1 cellular context compared by ENCODE assay signal in genomic region chr9:37994639-37995347, GRCh38.
A peak's percentile ranks its signal among the peaks of the same experiment; 100 is the strongest.
TF ChIP-seq lines count a peak whose summit lies in the region.

No MANE protein-coding gene starts in this region.

TF ChIP-seq in K562, 482 proteins besides CTCF, POLR2A, EP300 and RAD21 (continued from another document and continues in another):
- TF ChIP-seq ZBTB33 (CRISPR knock-in tag; IDR thresholded peaks at IDR 0.05) (peak; percentile 87), GTF2A2 (tag; IDR thresholded peaks at IDR 0.05) (no peak), ILK (tag; IDR thresholded peaks at IDR 0.05; ENCODE audit: borderline replicate concordance, low read depth) (no peak), KLF16 (IDR thresholded peaks at IDR 0.05) (no peak), MLX (CRISPR knock-in tag; conservative IDR thresholded peaks at IDR 0.05) (no peak), NUFIP1 (IDR thresholded peaks at IDR 0.05; ENCODE audit: partially characterized antibody) (no peak), JUND (IDR thresholded peaks at IDR 0.05; ENCODE audit: borderline replicate concordance, low read depth, low read length) (peak; percentile 43; the same call in 1 of the 2 replicates), JUND (tag; IDR thresholded peaks at IDR 0.05; ENCODE audit: borderline replicate concordance, low read depth, low read length) (0 out of 3 replicates have a peak, but pooled peaks have one; percentile 27), HNRNPLL (IDR thresholded peaks at IDR 0.05; ENCODE audit: low read depth, low read length, poor library complexity, severe bottlenecking) (no peak), CTCFL (IDR thresholded peaks at IDR 0.05; ENCODE audit: borderline replicate concordance, insufficient read depth, low read depth, low read length, poor library complexity, severe bottlenecking) (no peak), NFIC (IDR thresholded peaks at IDR 0.05) (0 out of 2 replicates have a peak, but pooled peaks have one; percentile 42), CLOCK (CRISPR knock-in tag; IDR thresholded peaks at IDR 0.05; ENCODE audit: borderline replicate concordance) (no peak), FOSL1 (tag; conservative IDR thresholded peaks at IDR 0.05) (peak; percentile 78), MEIS2 (IDR thresholded peaks at IDR 0.05; ENCODE audit: partially characterized antibody) (peak; percentile 14), ELF4 (CRISPR knock-in tag; IDR thresholded peaks at IDR 0.05) (no peak), ZNF589 (CRISPR knock-in tag; IDR thresholded peaks at IDR 0.05; ENCODE audit: low read depth) (no peak), NBN (IDR thresholded peaks at IDR 0.05; ENCODE audit: low read depth) (no peak), RBM17 (IDR thresholded peaks at IDR 0.05; ENCODE audit: borderline replicate concordance, low read depth, low read length) (no peak), MTA3 (IDR thresholded peaks at IDR 0.05; ENCODE audit: borderline replicate concordance) (no peak), PML (IDR thresholded peaks at IDR 0.05; ENCODE audit: low read length) (no peak), BHLHE40 (IDR thresholded peaks at IDR 0.05; ENCODE audit: low read length) (peak; percentile 71), ZC3H11A (IDR thresholded peaks at IDR 0.05; ENCODE audit: low read depth, low read length) (no peak), ZNF408 (CRISPR knock-in tag; IDR thresholded peaks at IDR 0.05; ENCODE audit: low read depth) (no peak), ZBTB12 (CRISPR knock-in tag; IDR thresholded peaks at IDR 0.05) (no peak), CCAR2 (IDR thresholded peaks at IDR 0.05; ENCODE audit: low read depth, low read length) (no peak), ZEB2 (IDR thresholded peaks at IDR 0.05) (no peak), RBM39 (optimal IDR thresholded peaks at IDR 0.05; ENCODE audit: low read depth, low read length) (no peak), PHF8 (IDR thresholded peaks at IDR 0.05; ENCODE audit: borderline replicate concordance, low read length) (no peak), ZNF175 (CRISPR knock-in tag; IDR thresholded peaks at IDR 0.05; ENCODE audit: low read depth) (no peak), PBX2 (CRISPR knock-in tag; IDR thresholded peaks at IDR 0.05; ENCODE audit: low read depth) (no peak), PBX2 (tag; conservative IDR thresholded peaks at IDR 0.05; ENCODE audit: low read depth) (peak; percentile 27; the same call in 1 of the 2 replicates), ZFX (CRISPR knock-in tag; IDR thresholded peaks at IDR 0.05) (no peak), ZNF444 (CRISPR knock-in tag; IDR thresholded peaks at IDR 0.05) (no peak), SMAD1 (IDR thresholded peaks at IDR 0.05; ENCODE audit: low read depth, low read length, partially characterized antibody) (no peak), FOXO4 (CRISPR knock-in tag; IDR thresholded peaks at IDR 0.05) (no peak), ZNF41 (CRISPR knock-in tag; conservative IDR thresholded peaks at IDR 0.05) (no peak), ATF3 (IDR thresholded peaks at IDR 0.05) (peak; percentile 59), ATF3 (CRISPR knock-in tag; conservative IDR thresholded peaks at IDR 0.05) (no peak), ZNF212 (CRISPR knock-in tag; IDR thresholded peaks at IDR 0.05) (no peak), HINFP (tag; conservative IDR thresholded peaks at IDR 0.05; ENCODE audit: low read depth) (no peak), SREBF2 (CRISPR knock-in tag; IDR thresholded peaks at IDR 0.05) (no peak), ZNF384 (IDR thresholded peaks at IDR 0.05; ENCODE audit: low read depth, low read length) (peak; percentile 47), STAT6 (CRISPR knock-in tag; IDR thresholded peaks at IDR 0.05) (no peak), MAX (CRISPR knock-in tag; IDR thresholded peaks at IDR 0.05) (peak; percentile 33; the same call in 1 of the 2 replicates), NFIX (CRISPR knock-in tag; IDR thresholded peaks at IDR 0.05; ENCODE audit: low read depth) (no peak), WHSC1 (IDR thresholded peaks at IDR 0.05; ENCODE audit: low read length) (no peak)
